In genomic region chr1:27630859-27631491, GRCh38 we compare ENCODE assay signal across 1 cellular context.
TF ChIP-seq lines count a peak whose summit lies in the region.

No MANE protein-coding gene starts in this region.

TF ChIP-seq in GM12878, 131 proteins besides CTCF, POLR2A, EP300 and RAD21 (continued from another document and continues in another):
- TF ChIP-seq JUND (IDR thresholded peaks at IDR 0.05; ENCODE audit: low read depth, low read length) (no peak; the same call in 1 of the 2 replicates), MXI1 (IDR thresholded peaks at IDR 0.05; ENCODE audit: low read depth, low read length) (peak; percentile 86; the same call in 1 of the 2 replicates), KAT2A (conservative IDR thresholded peaks at IDR 0.05; ENCODE audit: control insufficient read depth, low read depth, low read length) (no peak), ZNF207 (IDR thresholded peaks at IDR 0.05; ENCODE audit: borderline replicate concordance) (no peak), CREM (IDR thresholded peaks at IDR 0.05; ENCODE audit: low read depth) (no peak), ETV6 (conservative IDR thresholded peaks at IDR 0.05 in 1 of 2, IDR thresholded peaks at IDR 0.05 in 1 of 2; ENCODE audit: borderline replicate concordance in 1 of 2, low read depth in 1 of 2) (0 out of 4 replicates have a peak, but pooled peaks of 1 of the 2 experiments have one; percentile 47), ZNF622 (IDR thresholded peaks at IDR 0.05) (no peak), BCL11A (IDR thresholded peaks at IDR 0.05; ENCODE audit: low read depth, low read length) (peak; percentile 85), IKZF2 (IDR thresholded peaks at IDR 0.05) (peak; percentile 60 to 75), PAX5 (IDR thresholded peaks at IDR 0.05; ENCODE audit: borderline replicate concordance, low read depth, low read length) (peak; percentile 87), REST (IDR thresholded peaks at IDR 0.05; ENCODE audit: low read depth, low read length) (no peak), BACH1 (IDR thresholded peaks at IDR 0.05; ENCODE audit: borderline replicate concordance) (no peak; the same call in 1 of the 2 replicates), HDAC6 (IDR thresholded peaks at IDR 0.05; ENCODE audit: unreplicated experiment) (no peak), MYB (IDR thresholded peaks at IDR 0.05; ENCODE audit: borderline replicate concordance, low read depth, low read length) (no peak), SMC3 (IDR thresholded peaks at IDR 0.05; ENCODE audit: borderline replicate concordance, low read length) (no peak), ATF2 (IDR thresholded peaks at IDR 0.05; ENCODE audit: low read length) (no peak), RELB (IDR thresholded peaks at IDR 0.05; ENCODE audit: low read depth) (peak; percentile 19), BMI1 (IDR thresholded peaks at IDR 0.05; ENCODE audit: borderline replicate concordance) (peak; percentile 49; the same call in 1 of the 2 replicates), FOS (IDR thresholded peaks at IDR 0.05; ENCODE audit: borderline replicate concordance, extremely low read depth, insufficient read length) (no peak), EED (IDR thresholded peaks at IDR 0.05; ENCODE audit: low read depth) (peak; percentile 55; the same call in 1 of the 2 replicates), POU2F2 (IDR thresholded peaks at IDR 0.05; ENCODE audit: borderline replicate concordance, low read depth, low read length) (peak; percentile 94), SKIL (IDR thresholded peaks at IDR 0.05; ENCODE audit: low read depth, poor library complexity, severe bottlenecking) (peak; percentile 62), PRDM15 (CRISPR knock-in tag; IDR thresholded peaks at IDR 0.05) (no peak; the same call in 1 of the 2 replicates), SREBF2 (IDR thresholded peaks at IDR 0.05; ENCODE audit: low read length) (no peak), SIN3A (IDR thresholded peaks at IDR 0.05; ENCODE audit: low read depth, low read length) (no peak), RUNX3 (IDR thresholded peaks at IDR 0.05; ENCODE audit: low read length) (no peak), POLR2AphosphoS2 (IDR thresholded peaks at IDR 0.05; ENCODE audit: low read depth, low read length) (no peak), ZNF24 (IDR thresholded peaks at IDR 0.05) (no peak), MLLT1 (IDR thresholded peaks at IDR 0.05) (peak; percentile 74), EGR1 (IDR thresholded peaks at IDR 0.05; ENCODE audit: borderline replicate concordance in 1 of 2, low read depth in 2 of 2, low read length in 2 of 2) (no peak), TAF1 (IDR thresholded peaks at IDR 0.05; ENCODE audit: borderline replicate concordance, low read depth, low read length) (0 out of 2 replicates have a peak, but pooled peaks have one; percentile 26), PML (IDR thresholded peaks at IDR 0.05; ENCODE audit: low read length) (no peak), LARP7 (IDR thresholded peaks at IDR 0.05) (peak; percentile 49; the same call in 1 of the 2 replicates), SP1 (IDR thresholded peaks at IDR 0.05; ENCODE audit: low read depth, low read length) (no peak), ZBTB40 (IDR thresholded peaks at IDR 0.05; ENCODE audit: borderline replicate concordance) (no peak), ATF3 (IDR thresholded peaks at IDR 0.05; ENCODE audit: borderline replicate concordance, extremely low read depth, low read depth, low read length) (no peak), BCLAF1 (IDR thresholded peaks at IDR 0.05) (no peak)
